1 cellular context compared by ENCODE assay signal in the genomic region with DNA sequence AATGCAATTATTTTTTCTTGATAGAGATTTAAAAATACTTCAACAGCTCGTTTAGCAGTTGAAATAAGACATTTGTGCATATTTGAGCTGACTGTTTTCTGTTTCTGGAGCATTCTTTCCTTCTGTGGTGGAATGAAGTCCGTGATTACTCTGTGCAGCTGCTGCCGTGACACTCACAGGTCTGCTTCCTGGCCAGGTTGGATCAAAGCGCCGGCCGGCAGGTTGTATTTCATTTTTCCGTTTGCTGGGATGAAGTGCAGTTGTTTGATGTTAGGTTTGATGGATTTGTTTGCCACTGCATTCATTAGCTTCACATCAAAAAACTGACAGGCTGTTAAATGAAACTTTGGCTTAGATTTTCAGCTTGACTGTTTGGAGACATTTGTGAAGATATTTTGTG.
TF ChIP-seq lines count a peak whose summit lies in the region.

No MANE protein-coding gene starts in this region.

TF ChIP-seq in SK-N-SH, 30 proteins besides CTCF, POLR2A, EP300 and RAD21:
- no peak for TF ChIP-seq JUND (IDR thresholded peaks at IDR 0.05)
- TF ChIP-seq, protein P1, sequence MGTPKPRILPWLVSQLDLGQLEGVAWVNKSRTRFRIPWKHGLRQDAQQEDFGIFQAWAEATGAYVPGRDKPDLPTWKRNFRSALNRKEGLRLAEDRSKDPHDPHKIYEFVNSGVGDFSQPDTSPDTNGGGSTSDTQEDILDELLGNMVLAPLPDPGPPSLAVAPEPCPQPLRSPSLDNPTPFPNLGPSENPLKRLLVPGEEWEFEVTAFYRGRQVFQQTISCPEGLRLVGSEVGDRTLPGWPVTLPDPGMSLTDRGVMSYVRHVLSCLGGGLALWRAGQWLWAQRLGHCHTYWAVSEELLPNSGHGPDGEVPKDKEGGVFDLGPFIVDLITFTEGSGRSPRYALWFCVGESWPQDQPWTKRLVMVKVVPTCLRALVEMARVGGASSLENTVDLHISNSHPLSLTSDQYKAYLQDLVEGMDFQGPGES (IDR thresholded peaks at IDR 0.05; ENCODE audit: low read depth, low read length) = no peak
TF ChIP-seq in SK-N-SH: peak in this region for 0.
